In genomic region chr12:66275040-66275439, GRCh38 we compare ENCODE assay signal across 14 cellular contexts.
"Had no signal": no experiment of that assay in that cellular context is flagged by ENCODE, and none has a peak within 500 bp of the region (broad histone marks: within the 10 kb centered on the region; RNA-seq: fewer than 3 reads in every experiment).

No MANE protein-coding gene starts in this region.

- H3K4me3 ChIP-seq: thyroid gland, uterus had no signal

- H3K27me3 ChIP-seq: foreskin keratinocyte, thyroid gland, uterus had no signal

- ATAC-seq: activated CD8-positive, alpha-beta T cell treated with anti-CD3 and anti-CD28 coated beads, Interleukin-2, amount 10 ng/mL, durations not matched to agents 7 days and 5 days; effector memory CD8-positive, alpha-beta T cell; foreskin keratinocyte; stimulated activated naive B cell treated with anti-CD40 and anti-IgM and Interleukin-4, amounts not matched to agents 10 μg/mL and 1 μg/mL and 100 μg/mL, for 72 hours; WTC11 had no signal

- H3K36me3 ChIP-seq: thyroid gland, uterus had no signal

- H3K4me1 ChIP-seq: foreskin keratinocyte, thyroid gland, uterus had no signal

- DNase-seq: activated CD4-positive, alpha-beta T cell treated with anti-CD3 and anti-CD28 coated beads, Interleukin-2, amount 10 ng/mL, durations not matched to agents 24 days and 14 days; activated CD8-positive, alpha-beta T cell treated with anti-CD3 and anti-CD28 coated beads, Interleukin-2, amount 10 ng/mL, durations not matched to agents 7 days and 5 days; activated naive CD4-positive, alpha-beta T cell treated with anti-CD3 and anti-CD28 coated beads for 36 hours; dermis blood vessel endothelial cell; effector memory CD8-positive, alpha-beta T cell; foreskin keratinocyte; kidney glomerular epithelial cell; mesendoderm; nucleus accumbens; stimulated activated CD4-positive, alpha-beta T cell treated with anti-CD3 and anti-CD28 coated beads, Interleukin-2, amount 100 ng/mL, for 48 hours; stimulated activated naive B cell treated with anti-CD40 and anti-IgM and Interleukin-4, amounts not matched to agents 10 μg/mL and 1 μg/mL and 100 μg/mL, for 72 hours; thyroid gland; uterus had no signal

- H3K27ac ChIP-seq: foreskin keratinocyte, thyroid gland, uterus had no signal

- H3K9me3 ChIP-seq: thyroid gland, uterus had no signal
